In the genomic region with DNA sequence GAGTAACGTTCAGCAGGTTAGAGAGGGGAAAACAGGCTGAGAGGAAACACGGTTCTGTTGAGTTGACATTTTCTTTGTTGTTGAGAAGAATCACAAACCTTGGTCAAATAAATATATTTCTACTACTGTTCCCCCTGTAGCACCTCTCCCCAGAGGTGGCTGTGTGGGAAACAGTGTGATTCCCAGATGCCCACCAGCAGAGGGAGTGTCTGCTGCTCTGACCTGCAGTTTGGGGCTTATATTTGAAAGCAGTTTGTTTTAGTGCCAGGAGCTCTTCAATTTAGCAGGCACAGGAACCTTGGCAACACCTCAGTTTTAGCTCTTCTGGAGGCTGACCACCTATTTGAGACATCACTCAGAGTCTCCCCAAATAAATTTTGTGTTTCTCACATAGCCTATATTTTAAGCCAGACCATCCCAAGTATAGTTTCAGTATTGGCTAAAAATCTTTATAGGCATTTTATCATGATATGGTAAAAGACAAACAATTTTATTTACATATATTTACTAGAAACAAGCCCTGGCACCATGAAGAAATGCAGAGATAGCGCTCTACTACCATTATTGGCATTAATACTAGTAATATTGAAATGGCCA, we compare ENCODE assay signal across 8 cellular contexts.
DNase-seq lines count a peak whose midpoint lies in the region; ATAC-seq and TF ChIP-seq lines count a peak whose summit lies in the region.

No MANE protein-coding gene starts in this region.

- no peak overlapping the region for H3K27ac Mint-ChIP-seq in CD4-positive, alpha-beta T cell
- peak overlapping the region; percentile 16 for H3K27ac Mint-ChIP-seq in T-helper 17 cell

- H3K27me3 ChIP-seq in CD4-positive, alpha-beta T cell (ENCODE audit: control insufficient read depth, insufficient read depth, low read length): no peaks in the 10 kb centered on the region

- peaks cover 40 to 44% of the 10 kb centered on the region in 2 experiments for H3K36me3 ChIP-seq in HEK293 (ENCODE audit: control insufficient read depth in 2 of 2, insufficient read depth in 1 of 2, low read length in 2 of 2)

- H3K9me3 ChIP-seq in CD4-positive, alpha-beta T cell (ENCODE audit: control insufficient read depth, low read length): no peaks in the 10 kb centered on the region
- H3K9me3 ChIP-seq in HEK293 (ENCODE audit: control insufficient read depth, insufficient read depth, low read depth, low read length) (no peaks in the 10 kb centered on the region), T-helper 17 cell (ENCODE audit: control insufficient read depth, low read length, poor library complexity, severe bottlenecking) (no peaks in the 10 kb centered on the region)

- H3K36me3 Mint-ChIP-seq in CD4-positive, alpha-beta T cell (ENCODE audit: low read depth): peaks cover 89% of the 10 kb centered on the region
- peaks cover 8% of the 10 kb centered on the region for H3K36me3 Mint-ChIP-seq in T-helper 17 cell (ENCODE audit: low read depth)

- no peak for DNase-seq in CD4-positive, alpha-beta T cell
- DNase-seq in T-helper 17 cell (no peak), iPS-NIHi7 (ENCODE audit: extremely low spot score) (peak; percentile 77), cortex of kidney (lab: John Stamatoyannopoulos, UW) (no peak)
- DNase-seq in activated naive CD4-positive, alpha-beta T cell (lab: John Stamatoyannopoulos, UW): no peak

- H3K27ac ChIP-seq in CD4-positive, alpha-beta T cell (ENCODE audit: low read depth, low read length): no peak overlapping the region
- H3K27ac ChIP-seq in HEK293 (ENCODE audit: extremely low read depth, low read depth, low read length): no peak overlapping the region

- no peak overlapping the region for H3K4me3 Mint-ChIP-seq in CD4-positive, alpha-beta T cell
- no peak overlapping the region for H3K4me3 Mint-ChIP-seq in T-helper 17 cell

- H3K4me1 ChIP-seq in HEK293 (ENCODE audit: control insufficient read depth, insufficient read depth, low read length): no peaks in the 10 kb centered on the region

- intact Hi-C loops in CD4-positive, alpha-beta T cell (cut with DNase I, micrococcal nuclease): no loop called here

- H3K4me1 Mint-ChIP-seq in CD4-positive, alpha-beta T cell (ENCODE audit: low read depth): peaks cover 19% of the 10 kb centered on the region
- no peaks in the 10 kb centered on the region for H3K4me1 Mint-ChIP-seq in T-helper 17 cell

- peak; percentile 14 for TF ChIP-seq CTCF in CD4-positive, alpha-beta T cell (IDR thresholded peaks at IDR 0.05)
- TF ChIP-seq CTCF in HEK293 (tag by site-specific recombination; IDR thresholded peaks at IDR 0.05): 0 out of 2 replicates have a peak, but pooled peaks have one; percentile 28

- CTCF ChIA-PET in CD4-positive, alpha-beta T cell (lab: Charles Lee): interaction anchor here (1.8 kb wide), 1 partner anchor 13 kb away, joined by 4 read pairs; no protein-coding TSS in a partner anchor
- CTCF ChIA-PET in HEK293 (lab: Yijun Ruan, JAX): interaction anchor here (0.6 to 4.0 kb wide), 14 partner anchors 8 to 1557 kb away, joined by 3 to 23 read pairs (median 3); no protein-coding TSS in a partner anchor

- no peak for ATAC-seq in CD4-positive, alpha-beta T cell (ENCODE audit: poor library complexity)
- ATAC-seq in T-helper 17 cell: no peak
- no peak for ATAC-seq in GM21381 (IDR thresholded peaks at IDR 0.05; ENCODE audit: unreplicated experiment)
- ATAC-seq in GM18517 (IDR thresholded peaks at IDR 0.05; ENCODE audit: unreplicated experiment): no peak

- no peaks in the 10 kb centered on the region for H3K9me3 Mint-ChIP-seq in CD4-positive, alpha-beta T cell

- H3K4me3 ChIP-seq in HEK293 (ENCODE audit: low read depth, low read length): no peak overlapping the region

- POLR2A ChIA-PET in CD4-positive, alpha-beta T cell (lab: Charles Lee): interaction anchor here (0.5 kb wide), 1 partner anchor 12 kb away, joined by 3 read pairs; no protein-coding TSS in a partner anchor
- POLR2A ChIA-PET in HEK293 (lab: Yijun Ruan, JAX): no interaction called here

- H3K27me3 Mint-ChIP-seq in CD4-positive, alpha-beta T cell: no peaks in the 10 kb centered on the region
- no peaks in the 10 kb centered on the region for H3K27me3 Mint-ChIP-seq in T-helper 17 cell

TF ChIP-seq in HEK293, 187 proteins besides CTCF, POLR2A, EP300 and RAD21 (continues in another document):
- TF ChIP-seq ZNF585B (tag by site-specific recombination; IDR thresholded peaks at IDR 0.05): no peak
- TF ChIP-seq ZNF747 (tag by site-specific recombination; IDR thresholded peaks at IDR 0.05): no peak
- TF ChIP-seq HIC1 (tag by site-specific recombination; IDR thresholded peaks at IDR 0.05): no peak
- TF ChIP-seq ZNF132 (tag by site-specific recombination; IDR thresholded peaks at IDR 0.05; ENCODE audit: borderline replicate concordance): no peak
- no peak for TF ChIP-seq ZBTB10 (tag by site-specific recombination; IDR thresholded peaks at IDR 0.05)
- no peak for TF ChIP-seq ZFP41 (tag by site-specific recombination; IDR thresholded peaks at IDR 0.05; ENCODE audit: borderline replicate concordance)
- no peak for TF ChIP-seq ZBTB49 (tag by site-specific recombination; IDR thresholded peaks at IDR 0.05; ENCODE audit: low read depth)
- no peak for TF ChIP-seq ZNF354C (tag by site-specific recombination; IDR thresholded peaks at IDR 0.05; ENCODE audit: borderline replicate concordance, low read depth)
- TF ChIP-seq, protein P1, sequence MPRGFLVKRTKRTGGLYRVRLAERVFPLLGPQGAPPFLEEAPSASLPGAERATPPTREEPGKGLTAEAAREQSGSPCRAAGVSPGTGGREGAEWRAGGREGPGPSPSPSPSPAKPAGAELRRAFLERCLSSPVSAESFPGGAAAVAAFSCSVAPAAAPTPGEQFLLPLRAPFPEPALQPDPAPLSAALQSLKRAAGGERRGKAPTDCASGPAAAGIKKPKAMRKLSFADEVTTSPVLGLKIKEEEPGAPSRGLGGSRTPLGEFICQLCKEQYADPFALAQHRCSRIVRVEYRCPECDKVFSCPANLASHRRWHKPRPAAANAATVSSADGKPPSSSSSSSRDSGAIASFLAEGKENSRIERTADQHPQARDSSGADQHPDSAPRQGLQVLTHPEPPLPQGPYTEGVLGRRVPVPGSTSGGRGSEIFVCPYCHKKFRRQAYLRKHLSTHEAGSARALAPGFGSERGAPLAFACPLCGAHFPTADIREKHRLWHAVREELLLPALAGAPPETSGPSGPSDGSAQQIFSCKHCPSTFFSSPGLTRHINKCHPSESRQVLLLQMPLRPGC (tag by site-specific recombination; IDR thresholded peaks at IDR 0.05): no peak
